Comparison of ENCODE assay signal across 24 cellular contexts in the genomic region with DNA sequence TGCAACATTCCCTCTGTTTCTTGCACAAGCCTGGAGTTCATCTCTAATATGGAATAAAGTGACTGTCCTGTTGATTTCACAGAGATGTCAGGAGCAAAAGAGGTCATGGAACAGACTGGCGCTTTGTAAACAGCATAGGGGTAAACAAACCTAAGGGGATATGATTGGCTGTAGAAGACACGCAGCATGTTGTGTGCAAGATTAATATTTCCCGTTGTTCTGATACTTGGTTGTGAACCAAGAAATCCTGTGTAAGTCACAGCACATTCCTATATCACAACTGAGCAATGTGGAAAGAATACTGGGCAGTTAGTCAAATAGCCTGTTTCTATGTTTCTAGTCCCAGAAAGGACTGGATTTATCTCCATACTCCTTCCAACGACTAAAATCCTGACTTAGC. TPM values are rescaled to one million over a fixed set of nuclear protein-coding genes. Genes with fewer than 3 reads are reported as not detected.
DNase-seq lines count a peak whose midpoint lies in the region; ATAC-seq and TF ChIP-seq lines count a peak whose summit lies in the region.
"Had no signal": no experiment of that assay in that cellular context is flagged by ENCODE, and none has a peak within 500 bp of the region (broad histone marks: within the 10 kb centered on the region; RNA-seq: fewer than 3 reads in every experiment).

No MANE protein-coding gene starts in this region.

- no peak overlapping the region for H3K4me3 Mint-ChIP-seq in activated CD8-positive, alpha-beta memory T cell treated with anti-CD3 and anti-CD28 coated beads, Interleukin-2, amount 10 ng/mL, durations not matched to agents 7 days and 5 days

- H3K27me3 ChIP-seq in cardiac muscle cell (no peaks in the 10 kb centered on the region), upper lobe of right lung (peaks cover 8% of the 10 kb centered on the region)

- H3K36me3 ChIP-seq in cardiac muscle cell (no peaks in the 10 kb centered on the region), upper lobe of right lung (no peaks in the 10 kb centered on the region)
- H3K36me3 ChIP-seq: BLaER1 treated with 17β-estradiol and CSF1 and Interleukin-3, amounts not matched to agents 10 nM and 100 nM had no signal

- H3K4me3 ChIP-seq in cardiac muscle cell (no peak overlapping the region), foreskin fibroblast (ENCODE audit: low read depth in 1 of 2, low read length in 2 of 2) (peak overlapping the region; percentile 14 to 80), upper lobe of right lung (peak overlapping the region; percentile 52)
- H3K4me3 ChIP-seq: BLaER1 treated with 17β-estradiol and CSF1 and Interleukin-3, amounts not matched to agents 10 nM and 100 nM had no signal

- H3K27ac Mint-ChIP-seq in activated CD8-positive, alpha-beta memory T cell treated with anti-CD3 and anti-CD28 coated beads, Interleukin-2, amount 10 ng/mL, durations not matched to agents 7 days and 5 days = no peak overlapping the region

- no peaks in the 10 kb centered on the region for H3K9me3 Mint-ChIP-seq in activated CD8-positive, alpha-beta memory T cell treated with anti-CD3 and anti-CD28 coated beads, Interleukin-2, amount 10 ng/mL, durations not matched to agents 7 days and 5 days (ENCODE audit: low read depth)

- ATAC-seq in left cardiac atrium (no peak), upper lobe of right lung (peak; percentile 19), HG02970 (IDR thresholded peaks at IDR 0.05; ENCODE audit: low FRiP score, unreplicated experiment) (no peak)
- ATAC-seq in activated CD8-positive, alpha-beta memory T cell treated with anti-CD3 and anti-CD28 coated beads, Interleukin-2, amount 10 ng/mL, durations not matched to agents 7 days and 5 days = no peak

- H3K4me1 ChIP-seq in cardiac muscle cell (ENCODE audit: low read depth) = peaks cover 43% of the 10 kb centered on the region
- H3K4me1 ChIP-seq in upper lobe of right lung = peaks cover 6% of the 10 kb centered on the region

- no peaks in the 10 kb centered on the region for H3K36me3 Mint-ChIP-seq in activated CD8-positive, alpha-beta memory T cell treated with anti-CD3 and anti-CD28 coated beads, Interleukin-2, amount 10 ng/mL, durations not matched to agents 7 days and 5 days

- peaks cover 33% of the 10 kb centered on the region for H3K27me3 Mint-ChIP-seq in activated CD8-positive, alpha-beta memory T cell treated with anti-CD3 and anti-CD28 coated beads, Interleukin-2, amount 10 ng/mL, durations not matched to agents 7 days and 5 days

- H3K4me1 Mint-ChIP-seq in activated CD8-positive, alpha-beta memory T cell treated with anti-CD3 and anti-CD28 coated beads, Interleukin-2, amount 10 ng/mL, durations not matched to agents 7 days and 5 days = no peaks in the 10 kb centered on the region

- H3K27ac ChIP-seq in cardiac muscle cell (peak overlapping the region; percentile 89), upper lobe of right lung (peak overlapping the region; percentile 36)
- H3K27ac ChIP-seq: BLaER1 treated with 17β-estradiol and CSF1 and Interleukin-3, amounts not matched to agents 10 nM and 100 nM had no signal

- TF ChIP-seq CTCF in cardiac muscle cell (IDR thresholded peaks at IDR 0.05; ENCODE audit: low read depth, low read length) = no peak
- no peak for TF ChIP-seq CTCF in foreskin fibroblast (IDR thresholded peaks at IDR 0.05; ENCODE audit: low read depth, low read length)
- no peak for TF ChIP-seq CTCF in upper lobe of right lung (IDR thresholded peaks at IDR 0.05)

- CTCF ChIA-PET in activated CD8-positive, alpha-beta memory T cell treated with anti-CD3 and anti-CD28 coated beads, Interleukin-2, amount 10 ng/mL, durations not matched to agents 7 days and 5 days (lab: Charles Lee) = no interaction called here

- H3K9me3 ChIP-seq in cardiac muscle cell (ENCODE audit: low read depth) = no peaks in the 10 kb centered on the region
- H3K9me3 ChIP-seq in upper lobe of right lung = no peaks in the 10 kb centered on the region

- intact Hi-C loops in left cardiac atrium (cut with DNase I) = no loop called here
- intact Hi-C loops in upper lobe of right lung (cut with DNase I) = no loop called here

- DNase-seq in cardiac muscle cell (ENCODE audit: low read depth in 1 of 2, low spot score in 1 of 2) = peak in 1 of 2 donors; percentile 82
- DNase-seq in left cardiac atrium = no peak
- DNase-seq in astrocyte of the hippocampus (ENCODE audit: low read depth, low spot score) = peak; percentile 20
- peak; percentile 51 to 71 for DNase-seq in foreskin fibroblast
- no peak for DNase-seq in upper lobe of right lung
- no peak for DNase-seq in activated CD8-positive, alpha-beta memory T cell treated with anti-CD3 and anti-CD28 coated beads, Interleukin-2, amount 10 ng/mL, durations not matched to agents 7 days and 5 days
- DNase-seq in amygdala (lab: John Stamatoyannopoulos, UW) = no peak
- DNase-seq: 8988T; activated CD4-positive, alpha-beta T cell treated with anti-CD3 and anti-CD28 coated beads for 48 hours; central memory CD4-positive, alpha-beta T cell; effector CD4-positive, alpha-beta T cell; head of caudate nucleus; KBM-7; MV-4-11; NCI-H187 treated with DMSO at 0.1 percent for 48 hours; NCI-H2227 treated with DMSO at 0.1 percent for 48 hours; NCI-H774; SHP77 had no signal

RNA-seq across cellular contexts. Expression of gene ADAMTS12, which starts 3.2 kb away (rescaled TPM):
- total RNA-seq in cardiac muscle cell (25.6 and 48.4 TPM in 2 replicates), left cardiac atrium (1 to 10 TPM; 3.4 to 3.8 TPM), upper lobe of right lung (11.2 TPM)
- polyA plus RNA-seq in cardiac muscle cell = 29.3 and 50.4 TPM in 2 replicates
- total RNA-seq in activated CD8-positive, alpha-beta memory T cell treated with anti-CD3 and anti-CD28 coated beads, Interleukin-2, amount 10 ng/mL, durations not matched to agents 7 days and 5 days = not detected
- total RNA-seq: OCI-LY7 had no signal

RNA-seq across cellular contexts. Expression of gene RXFP3, which starts 47.6 kb away (rescaled TPM):
- total RNA-seq in cardiac muscle cell = 0.32 TPM in 1 of 2 replicates, not detected in the other
- not detected in 2 replicates for polyA plus RNA-seq in cardiac muscle cell
- total RNA-seq in left cardiac atrium = not detected
- total RNA-seq in upper lobe of right lung = not detected
- not detected for total RNA-seq in activated CD8-positive, alpha-beta memory T cell treated with anti-CD3 and anti-CD28 coated beads, Interleukin-2, amount 10 ng/mL, durations not matched to agents 7 days and 5 days
- total RNA-seq: lower leg skin, OCI-LY7, urinary bladder had no signal
- polyA plus RNA-seq: esophagus, urinary bladder had no signal

Comparison
In these comparisons a context has a peak if more than half of its experiments do, and no peak if none do; other contexts are left out.
1. DNase-seq: peak in astrocyte of the hippocampus (single experiment) and foreskin fibroblast (2 of 2); none in left cardiac atrium (single experiment), upper lobe of right lung (single experiment), activated CD8-positive, alpha-beta memory T cell treated with anti-CD3 and anti-CD28 coated beads, Interleukin-2, amount 10 ng/mL, durations not matched to agents 7 days and 5 days (single experiment) and amygdala (0 of 56).
2. RNA of gene ADAMTS12, which starts 3.2 kb away (total RNA-seq): 25.6 to 48.4 TPM in cardiac muscle cell, 11.2 TPM in upper lobe of right lung (single experiment) and 3.4 to 3.8 TPM in left cardiac atrium; not detected in activated CD8-positive, alpha-beta memory T cell treated with anti-CD3 and anti-CD28 coated beads, Interleukin-2, amount 10 ng/mL, durations not matched to agents 7 days and 5 days; every median in the first group is over 4 times any median in the second.